Comparison of ENCODE assay signal across 27 cellular contexts in the genomic region with DNA sequence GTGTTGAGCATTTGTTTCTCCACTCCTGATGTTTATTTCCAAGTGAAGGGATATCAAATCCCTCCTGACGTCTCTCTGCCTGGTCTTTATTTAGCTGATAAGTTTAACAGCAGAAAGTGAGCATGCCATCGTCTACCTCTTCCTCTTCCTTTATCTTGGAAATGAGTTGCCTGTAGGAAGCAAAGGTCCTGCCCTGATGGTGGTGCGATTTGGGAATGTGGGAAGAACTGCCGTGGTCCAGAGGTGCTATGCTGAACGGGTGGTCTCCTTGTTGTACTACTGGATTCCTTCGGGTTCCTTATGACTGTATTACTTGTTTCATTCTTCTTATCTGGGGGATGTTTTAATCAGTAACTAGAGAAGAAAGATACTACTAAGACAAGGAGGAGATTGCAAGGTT.
"Had no signal": no experiment of that assay in that cellular context is flagged by ENCODE, and none has a peak within 500 bp of the region (broad histone marks: within the 10 kb centered on the region; RNA-seq: fewer than 3 reads in every experiment).

No MANE protein-coding gene starts in this region.

- H3K4me3 Mint-ChIP-seq: mesothelial cell of epicardium; naive B cell; natural killer cell; nephron progenitor cell; neural progenitor cell; stimulated activated naive B cell treated with anti-CD40 and anti-IgM and Interleukin-4, amounts not matched to agents 10 μg/mL and 1 μg/mL and 100 μg/mL, for 72 hours had no signal

- H3K9me3 ChIP-seq: neutrophil, ovary, right atrium auricular region, right lobe of liver, stomach, testis, thyroid gland, transverse colon, upper lobe of left lung, vagina had no signal

- H3K4me2 ChIP-seq: neural progenitor cell had no signal

- H3K9me3 Mint-ChIP-seq: nephron progenitor cell, neural progenitor cell had no signal

- DNase-seq: hippocampal formation; islet precursor cell; left ventricle myocardium inferior; naive B cell; natural killer cell; nephron progenitor cell; occipital lobe; ovary; right lobe of liver; stimulated activated CD4-positive, alpha-beta T cell treated with anti-CD3 and anti-CD28 coated beads, Interleukin-12 subunit alpha, Interleukin-12 subunit beta, amount 100 ng/mL, for 4 hours; stimulated activated CD4-positive, alpha-beta T cell treated with anti-CD3 and anti-CD28 coated beads, Interleukin-15, amount 100 ng/mL, for 24 hours; stimulated activated CD4-positive, alpha-beta T cell treated with anti-CD3 and anti-CD28 coated beads, Interleukin-2, amount 100 ng/mL, for 24 hours; stimulated activated CD4-positive, alpha-beta T cell treated with anti-CD3 and anti-CD28 coated beads, Interleukin-4, amount 100 ng/mL, for 1 hour; stimulated activated naive B cell treated with anti-CD40 and anti-IgM and Interleukin-4, amounts not matched to agents 10 μg/mL and 1 μg/mL and 100 μg/mL, for 72 hours; stimulated activated naive CD8-positive, alpha-beta T cell treated with anti-CD3 and anti-CD28 coated beads, Interleukin-15, Interleukin-2, amounts not matched to agents 100 U/mL and 50 U/mL, for 24 hours; stomach; testis; thyroid gland; transverse colon; upper lobe of left lung had no signal

- H3K27me3 ChIP-seq: neural progenitor cell, neutrophil, ovary, right atrium auricular region, right lobe of liver, stomach, testis, thyroid gland, transverse colon, upper lobe of left lung, vagina had no signal

- H2AFZ ChIP-seq: neural progenitor cell had no signal

- H3K27ac ChIP-seq: left ventricle myocardium inferior, neural progenitor cell, neutrophil, ovary, right atrium auricular region, right lobe of liver, stomach, testis, thyroid gland, transverse colon, upper lobe of left lung, vagina had no signal

- ATAC-seq: natural killer cell; right lobe of liver; stimulated activated naive B cell treated with anti-CD40 and anti-IgM and Interleukin-4, amounts not matched to agents 10 μg/mL and 1 μg/mL and 100 μg/mL, for 72 hours; stimulated activated naive CD8-positive, alpha-beta T cell treated with anti-CD3 and anti-CD28 coated beads, Interleukin-15, Interleukin-2, amounts not matched to agents 100 U/mL and 50 U/mL, for 24 hours had no signal

- H3K36me3 Mint-ChIP-seq: mesothelial cell of epicardium; naive B cell; natural killer cell; neural progenitor cell; stimulated activated naive B cell treated with anti-CD40 and anti-IgM and Interleukin-4, amounts not matched to agents 10 μg/mL and 1 μg/mL and 100 μg/mL, for 72 hours had no signal

- H3K4me1 ChIP-seq: left ventricle myocardium inferior, neural progenitor cell, right atrium auricular region, right lobe of liver, stomach, testis, thyroid gland, upper lobe of left lung, vagina had no signal

- H3K27ac Mint-ChIP-seq: mesothelial cell of epicardium; naive B cell; natural killer cell; nephron progenitor cell; neural progenitor cell; progenitor cell of endocrine pancreas; stimulated activated naive B cell treated with anti-CD40 and anti-IgM and Interleukin-4, amounts not matched to agents 10 μg/mL and 1 μg/mL and 100 μg/mL, for 72 hours had no signal

- H3K9ac ChIP-seq: neural progenitor cell had no signal

- H3K4me1 Mint-ChIP-seq: mesothelial cell of epicardium, naive B cell, natural killer cell, nephron progenitor cell, neural progenitor cell had no signal

- H3K4me3 ChIP-seq: left ventricle myocardium inferior, lung, neural progenitor cell, ovary, right atrium auricular region, right lobe of liver, stomach, testis, thyroid gland, transverse colon, upper lobe of left lung, vagina had no signal

- H3K27me3 Mint-ChIP-seq: progenitor cell of endocrine pancreas had no signal

- H3K36me3 ChIP-seq: left ventricle myocardium inferior, neural progenitor cell, neutrophil, ovary, right atrium auricular region, right lobe of liver, stomach, thyroid gland, transverse colon, upper lobe of left lung, vagina had no signal
